ENCODE assay signal across 22 cellular contexts in the genomic region with DNA sequence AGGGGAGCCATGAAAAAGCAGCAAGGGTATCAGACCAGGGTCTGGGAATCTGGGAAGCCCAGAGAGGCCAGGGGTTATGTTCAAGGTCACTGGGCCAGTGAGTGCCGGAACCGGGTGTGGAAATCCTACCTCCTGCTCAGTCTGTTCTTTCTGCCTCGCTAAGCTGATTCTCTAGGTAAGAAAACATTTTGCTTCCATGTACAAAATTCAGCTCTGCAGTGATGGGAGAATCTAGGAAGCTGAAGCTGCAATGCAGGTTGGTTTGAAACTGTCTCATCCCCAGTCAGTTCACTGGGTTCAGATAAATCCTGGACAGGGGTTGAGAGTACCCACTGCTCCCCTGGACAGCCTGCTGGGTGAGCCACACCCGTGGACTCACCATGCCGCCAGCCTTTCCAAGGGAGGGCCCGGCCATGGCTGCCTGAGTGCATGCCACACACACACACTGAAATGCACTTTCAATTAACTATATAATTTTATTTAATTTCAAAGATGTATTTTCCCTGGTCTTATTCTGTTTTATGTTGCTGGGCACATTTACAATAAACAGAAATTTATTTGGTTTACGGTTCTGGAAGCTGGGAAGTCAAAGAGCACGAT.
DNase-seq lines count a peak whose midpoint lies in the region; ATAC-seq and TF ChIP-seq lines count a peak whose summit lies in the region.
"Had no signal": no experiment of that assay in that cellular context is flagged by ENCODE, and none has a peak within 500 bp of the region (broad histone marks: within the 10 kb centered on the region; RNA-seq: fewer than 3 reads in every experiment).

No MANE protein-coding gene starts in this region.

- H3K4me1 Mint-ChIP-seq in activated naive CD8-positive, alpha-beta T cell treated with anti-CD3 and anti-CD28 coated beads, Interleukin-2, amount 10 ng/mL, durations not matched to agents 7 days and 5 days: no peaks in the 10 kb centered on the region
- no peaks in the 10 kb centered on the region for H3K4me1 Mint-ChIP-seq in activated naive CD8-positive, alpha-beta T cell treated with anti-CD3 and anti-CD28 coated beads for 36 hours
- H3K4me1 Mint-ChIP-seq in neural crest cell: peaks cover 9% of the 10 kb centered on the region

- TF ChIP-seq CTCF in coronary artery (IDR thresholded peaks at IDR 0.05): no peak
- no peak for TF ChIP-seq CTCF in neural crest cell (conservative IDR thresholded peaks at IDR 0.05)
- TF ChIP-seq CTCF in GM10248 (IDR thresholded peaks at IDR 0.05; ENCODE audit: control extremely low read depth, extremely low read depth, low read depth, missing control alignments): no peak

- DNase-seq in activated naive CD8-positive, alpha-beta T cell treated with anti-CD3 and anti-CD28 coated beads, Interleukin-2, amount 10 ng/mL, durations not matched to agents 7 days and 5 days: peak; percentile 2
- no peak for DNase-seq in activated naive CD8-positive, alpha-beta T cell treated with anti-CD3 and anti-CD28 coated beads for 36 hours
- DNase-seq in coronary artery (ENCODE audit: low spot score) (peak; percentile 22), neural crest cell (ENCODE audit: low read depth, low spot score) (no peak), NCI-H446 (lab: John Stamatoyannopoulos, UW) (no peak), GM10248 (ENCODE audit: extremely low spot score) (no peak)
- DNase-seq: AML-193; C1 segment of cervical spinal cord; Calu3; CD8-positive, alpha-beta T cell; DMS153; GDM1; IMR-90; NCI-H1105; NCI-H2081; NCI-H446 treated with DMSO at 0.1 percent for 48 hours; NCI-H526 treated with DMSO at 0.1 percent for 48 hours had no signal

- peaks cover 8% of the 10 kb centered on the region for H3K27me3 Mint-ChIP-seq in activated naive CD8-positive, alpha-beta T cell treated with anti-CD3 and anti-CD28 coated beads, Interleukin-2, amount 10 ng/mL, durations not matched to agents 7 days and 5 days
- H3K27me3 Mint-ChIP-seq in activated naive CD8-positive, alpha-beta T cell treated with anti-CD3 and anti-CD28 coated beads for 36 hours: no peaks in the 10 kb centered on the region
- H3K27me3 Mint-ChIP-seq in neural crest cell (ENCODE audit: low read depth): no peaks in the 10 kb centered on the region

- H3K36me3 Mint-ChIP-seq in activated naive CD8-positive, alpha-beta T cell treated with anti-CD3 and anti-CD28 coated beads, Interleukin-2, amount 10 ng/mL, durations not matched to agents 7 days and 5 days: no peaks in the 10 kb centered on the region
- H3K36me3 Mint-ChIP-seq in activated naive CD8-positive, alpha-beta T cell treated with anti-CD3 and anti-CD28 coated beads for 36 hours: no peaks in the 10 kb centered on the region
- peaks cover 3% of the 10 kb centered on the region for H3K36me3 Mint-ChIP-seq in neural crest cell (ENCODE audit: low read depth)
- H3K36me3 Mint-ChIP-seq: CD8-positive, alpha-beta T cell had no signal

- CTCF ChIA-PET in GM10248 (lab: Yijun Ruan, JAX): interaction anchor here (2.0 kb wide), 1 partner anchor 11 kb away, joined by 7 read pairs; no protein-coding TSS in a partner anchor

- no peak overlapping the region for H3K27ac Mint-ChIP-seq in activated naive CD8-positive, alpha-beta T cell treated with anti-CD3 and anti-CD28 coated beads, Interleukin-2, amount 10 ng/mL, durations not matched to agents 7 days and 5 days
- H3K27ac Mint-ChIP-seq in activated naive CD8-positive, alpha-beta T cell treated with anti-CD3 and anti-CD28 coated beads for 36 hours: no peak overlapping the region
- peak overlapping the region; percentile 89 for H3K27ac Mint-ChIP-seq in neural crest cell (ENCODE audit: unreplicated experiment)
- H3K27ac Mint-ChIP-seq: CD8-positive, alpha-beta T cell had no signal

- ATAC-seq in activated naive CD8-positive, alpha-beta T cell treated with anti-CD3 and anti-CD28 coated beads, Interleukin-2, amount 10 ng/mL, durations not matched to agents 7 days and 5 days (ENCODE audit: low read depth): no peak
- no peak for ATAC-seq in GM18870 (IDR thresholded peaks at IDR 0.05; ENCODE audit: unreplicated experiment)
- ATAC-seq: CD8-positive, alpha-beta T cell; HCT116; Right ventricle myocardium inferior had no signal

- H3K9me3 Mint-ChIP-seq in activated naive CD8-positive, alpha-beta T cell treated with anti-CD3 and anti-CD28 coated beads, Interleukin-2, amount 10 ng/mL, durations not matched to agents 7 days and 5 days: no peaks in the 10 kb centered on the region
- H3K9me3 Mint-ChIP-seq in activated naive CD8-positive, alpha-beta T cell treated with anti-CD3 and anti-CD28 coated beads for 36 hours: no peaks in the 10 kb centered on the region
- no peaks in the 10 kb centered on the region for H3K9me3 Mint-ChIP-seq in neural crest cell
- H3K9me3 Mint-ChIP-seq: CD8-positive, alpha-beta T cell had no signal

- H3K27ac ChIP-seq in coronary artery: no peak overlapping the region
- H3K27ac ChIP-seq: KMS-11, SJSA1 had no signal

- H3K4me3 ChIP-seq in coronary artery: no peak overlapping the region
- H3K4me3 ChIP-seq: SJSA1 had no signal

- POLR2A ChIA-PET in activated naive CD8-positive, alpha-beta T cell treated with anti-CD3 and anti-CD28 coated beads, Interleukin-2, amount 10 ng/mL, durations not matched to agents 7 days and 5 days (lab: Charles Lee): no interaction called here
- POLR2A ChIA-PET in GM10248 (lab: Yijun Ruan, JAX): no interaction called here

- no peak overlapping the region for H3K4me3 Mint-ChIP-seq in activated naive CD8-positive, alpha-beta T cell treated with anti-CD3 and anti-CD28 coated beads, Interleukin-2, amount 10 ng/mL, durations not matched to agents 7 days and 5 days
- no peak overlapping the region for H3K4me3 Mint-ChIP-seq in activated naive CD8-positive, alpha-beta T cell treated with anti-CD3 and anti-CD28 coated beads for 36 hours
- H3K4me3 Mint-ChIP-seq in neural crest cell: no peak overlapping the region
- H3K4me3 Mint-ChIP-seq: CD8-positive, alpha-beta T cell had no signal

Comparison
In these comparisons a context has a peak if more than half of its experiments do, and no peak if none do; other contexts are left out.
1. DNase-seq: peak in activated naive CD8-positive, alpha-beta T cell treated with anti-CD3 and anti-CD28 coated beads, Interleukin-2, amount 10 ng/mL, durations not matched to agents 7 days and 5 days (single experiment) and coronary artery (single experiment); none in activated naive CD8-positive, alpha-beta T cell treated with anti-CD3 and anti-CD28 coated beads for 36 hours (single experiment), neural crest cell (single experiment), NCI-H446 (0 of 2) and GM10248 (single experiment).